8 cellular contexts compared by ENCODE assay signal in genomic region chr5:141617128-141617527, GRCh38. TPM values are rescaled to one million over a fixed set of nuclear protein-coding genes. Genes with fewer than 3 reads are reported as not detected.
DNase-seq lines count a peak whose midpoint lies in the region; ATAC-seq and TF ChIP-seq lines count a peak whose summit lies in the region.

No MANE protein-coding gene starts in this region.

- no peaks in the 10 kb centered on the region for H3K9me3 ChIP-seq in Karpas-422 (ENCODE audit: low read length)
- no peaks in the 10 kb centered on the region for H3K9me3 ChIP-seq in colonic mucosa

- intact Hi-C loops in colonic mucosa (cut with DNase I), result no loop called here

- peak overlapping the region in 5 of 6 donors; percentile 93 to 98 (median 96) for H3K27ac Mint-ChIP-seq in naive B cell

- H3K4me3 Mint-ChIP-seq in naive B cell, result peak overlapping the region; percentile 91 to 99 (median 98)

- H3K27me3 ChIP-seq in Karpas-422 (ENCODE audit: low read length) (no peaks in the 10 kb centered on the region), colonic mucosa (no peaks in the 10 kb centered on the region)

- ATAC-seq in naive B cell (ENCODE audit: low read depth in 2 of 2), result no peak
- ATAC-seq in left lobe of liver, result no peak

- peaks cover 0 to 19% of the 10 kb centered on the region in 2 donors for H3K36me3 Mint-ChIP-seq in naive B cell

- peak overlapping the region; percentile 71 for H3K4me3 ChIP-seq in AG10803 (ENCODE audit: low read length)
- peak overlapping the region; percentile 71 for H3K4me3 ChIP-seq in Karpas-422 (ENCODE audit: low read length)
- H3K4me3 ChIP-seq in colonic mucosa, result peak overlapping the region; percentile 94

- no peaks in the 10 kb centered on the region for H3K9me3 Mint-ChIP-seq in naive B cell

- H3K27ac ChIP-seq in Karpas-422 (ENCODE audit: low read length) (peak overlapping the region; percentile 76), colonic mucosa (peak overlapping the region; percentile 96)

- H3K79me2 ChIP-seq in Karpas-422 (ENCODE audit: low read length), result peaks cover 61% of the 10 kb centered on the region

- no peak overlapping the region for H2AFZ ChIP-seq in Karpas-422 (ENCODE audit: low read length)

- no peaks in the 10 kb centered on the region for H3K27me3 Mint-ChIP-seq in naive B cell

- H3K4me1 ChIP-seq in Karpas-422 (ENCODE audit: low read length), result peaks cover 57% of the 10 kb centered on the region
- no peaks in the 10 kb centered on the region for H3K4me1 ChIP-seq in colonic mucosa

- TF ChIP-seq CTCF in AG10803 (conservative IDR thresholded peaks at IDR 0.05; ENCODE audit: low read length) (no peak), colonic mucosa (IDR thresholded peaks at IDR 0.05) (no peak)

- H3K9ac ChIP-seq in Karpas-422 (ENCODE audit: low read length) (peak overlapping the region; percentile 84), colonic mucosa (ENCODE audit: low read depth in 2 of 2, low read length in 2 of 2) (peak overlapping the region in 1 of 2 donors; percentile 73)

- H3K36me3 ChIP-seq in Karpas-422 (ENCODE audit: insufficient read depth, low read length) (peaks cover 32% of the 10 kb centered on the region; the same call in 1 of the 2 replicates), colonic mucosa (peaks cover 9% of the 10 kb centered on the region)

- H3K9me2 ChIP-seq in Karpas-422 (replicated peaks; ENCODE audit: insufficient read depth, low read length), result no peaks in the 10 kb centered on the region

- peaks cover 41 to 73% (median 43%) of the 10 kb centered on the region in 3 donors for H3K4me1 Mint-ChIP-seq in naive B cell

- peaks cover 3% of the 10 kb centered on the region; the same call in 1 of the 2 replicates for H4K20me1 ChIP-seq in Karpas-422 (ENCODE audit: insufficient read depth, low read depth, low read length)

- DNase-seq in AG10803 (ENCODE audit: low read depth) (no peak), Karpas-422 (peak; percentile 44), colonic mucosa (no peak), naive B cell (no peak), NCI-H2081 treated with DMSO at 0.1 percent for 48 hours (lab: John Stamatoyannopoulos, UW) (no peak), left lobe of liver (ENCODE audit: low spot score) (no peak), SK-N-DZ (ENCODE audit: low spot score) (no peak)
- no peak for DNase-seq in activated effector memory CD4-positive, alpha-beta T cell treated with anti-CD3 and anti-CD28 coated beads, Interleukin-2, amount 50 U/mL, for 16 hours

- peak overlapping the region; percentile 87 for H3K4me2 ChIP-seq in Karpas-422 (ENCODE audit: low read depth, low read length, poor library complexity, severe bottlenecking)

RNA-seq across cellular contexts. Expression of gene DIAPH1, which starts 1.7 kb away (rescaled TPM):
- total RNA-seq in Karpas-422 (2014; rRNA removed; shearing (Covaris generic); ENCODE audit: low replicate concordance), result 147 and 181 TPM in 2 replicates
- total RNA-seq in colonic mucosa (100 to 1,000 TPM; 113 to 143 TPM), left lobe of liver (120 TPM)
- 10 to 100 TPM; 29.5 to 54.9 (median 45.9) TPM for polyA plus RNA-seq in naive B cell (ENCODE audit: low read depth in 6 of 6)
- 27.8 and 31.2 TPM in 2 replicates for polyA plus RNA-seq in SK-N-DZ (2014; cell fraction: cytosol; rRNA removed)
- 42.2 and 46.4 TPM in 2 replicates for polyA plus RNA-seq in SK-N-DZ (2014; cell fraction: nucleus; rRNA removed)

RNA-seq across cellular contexts. Expression of gene HDAC3, which starts 19.5 kb away (rescaled TPM):
- 96.0 and 128 TPM in 2 replicates for total RNA-seq in Karpas-422 (2014; rRNA removed; shearing (Covaris generic); ENCODE audit: low replicate concordance)
- total RNA-seq in colonic mucosa, result 10 to 100 TPM; 36.6 to 44.0 TPM
- 100 to 1,000 TPM in 3 of 6 donors, 10 to 100 TPM in 3; 88.0 to 173 (median 99.5) TPM for polyA plus RNA-seq in naive B cell (ENCODE audit: low read depth in 6 of 6)
- 28.7 TPM for total RNA-seq in left lobe of liver
- polyA plus RNA-seq in SK-N-DZ (2014; cell fraction: cytosol; rRNA removed), result 76.1 and 92.0 TPM in 2 replicates
- polyA plus RNA-seq in SK-N-DZ (2014; cell fraction: nucleus; rRNA removed), result 181 and 195 TPM in 2 replicates

RNA-seq across cellular contexts. Expression of gene RELL2, which starts 19.7 kb away (rescaled TPM):
- total RNA-seq in Karpas-422 (2014; rRNA removed; shearing (Covaris generic); ENCODE audit: low replicate concordance), result 20.4 and 48.3 TPM in 2 replicates
- 1 to 10 TPM; 2.1 to 6.7 TPM for total RNA-seq in colonic mucosa
- 1 to 10 TPM; 1.3 to 3.8 (median 2.3) TPM for polyA plus RNA-seq in naive B cell (ENCODE audit: low read depth in 6 of 6)
- 0.96 TPM for total RNA-seq in left lobe of liver
- 31.9 and 42.4 TPM in 2 replicates for polyA plus RNA-seq in SK-N-DZ (2014; cell fraction: cytosol; rRNA removed)
- 110 and 123 TPM in 2 replicates for polyA plus RNA-seq in SK-N-DZ (2014; cell fraction: nucleus; rRNA removed)

RNA-seq across cellular contexts. Expression of gene FCHSD1, which starts 34.1 kb away (rescaled TPM):
- total RNA-seq in Karpas-422 (2014; rRNA removed; shearing (Covaris generic); ENCODE audit: low replicate concordance), result 14.6 and 19.3 TPM in 2 replicates
- total RNA-seq in colonic mucosa (10 to 100 TPM; 14.1 to 15.4 TPM), left lobe of liver (1.7 TPM)
- 10 to 100 TPM in 2 of 6 donors, 1 to 10 TPM in 4; 4.9 to 12.1 (median 8.2) TPM for polyA plus RNA-seq in naive B cell (ENCODE audit: low read depth in 6 of 6)
- polyA plus RNA-seq in SK-N-DZ (2014; cell fraction: cytosol; rRNA removed), result 4.9 and 11.8 TPM in 2 replicates
- polyA plus RNA-seq in SK-N-DZ (2014; cell fraction: nucleus; rRNA removed), result 102 and 106 TPM in 2 replicates
